8 cellular contexts compared by ENCODE assay signal in the genomic region with DNA sequence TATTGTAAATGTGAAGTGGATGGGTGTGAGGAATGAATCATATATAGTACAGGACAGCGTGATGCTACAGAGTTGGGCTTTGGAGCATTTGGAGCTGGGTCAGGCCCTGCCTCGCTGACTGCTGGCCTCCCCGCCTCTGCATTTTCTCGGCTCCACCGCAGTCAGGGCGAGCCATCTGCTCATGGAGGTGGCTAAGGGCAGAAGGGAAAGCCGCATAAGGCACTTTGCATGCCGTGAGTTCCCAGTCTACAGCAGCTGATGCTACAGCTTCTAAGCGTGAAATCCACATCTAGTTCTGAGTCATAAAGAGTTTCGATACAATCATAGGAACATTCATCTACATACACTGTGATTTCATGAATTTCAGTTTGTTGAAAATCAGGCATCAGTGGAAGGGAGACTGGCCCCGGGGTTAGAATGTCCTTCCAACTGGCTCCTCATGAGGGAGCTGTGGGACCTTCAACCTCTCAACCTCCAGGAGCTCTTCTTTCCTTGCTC.
DNase-seq lines count a peak whose midpoint lies in the region; ATAC-seq and TF ChIP-seq lines count a peak whose summit lies in the region.
"Not testable (repeated sequence)": the region's sequence is repeated elsewhere in the genome, so short reads cannot be mapped to it uniquely, and the experiment has no call there.

No MANE protein-coding gene starts in this region.

- not testable (repeated sequence) for H3K4me3 Mint-ChIP-seq in CD4-positive, alpha-beta T cell; activated naive CD8-positive, alpha-beta T cell treated with anti-CD3 and anti-CD28 coated beads, Interleukin-2, amount 10 ng/mL, durations not matched to agents 7 days and 5 days

- H3K4me1 Mint-ChIP-seq in CD4-positive, alpha-beta T cell (ENCODE audit: low read depth); activated naive CD8-positive, alpha-beta T cell treated with anti-CD3 and anti-CD28 coated beads, Interleukin-2, amount 10 ng/mL, durations not matched to agents 7 days and 5 days: not testable (repeated sequence)

- H3K9me3 ChIP-seq in CD4-positive, alpha-beta T cell (ENCODE audit: control insufficient read depth, low read length): not testable (repeated sequence)

- H3K36me3 Mint-ChIP-seq in CD4-positive, alpha-beta T cell (ENCODE audit: low read depth); activated naive CD8-positive, alpha-beta T cell treated with anti-CD3 and anti-CD28 coated beads, Interleukin-2, amount 10 ng/mL, durations not matched to agents 7 days and 5 days: not testable (repeated sequence)

- not testable (repeated sequence) for DNase-seq in CD4-positive, alpha-beta T cell
- peak; percentile 30 for DNase-seq in activated CD4-positive, CD25-positive, alpha-beta regulatory T cell treated with anti-CD3 and anti-CD28 coated beads, Interleukin-2, amount 50 U/mL, for 72 hours
- peak; percentile 0 for DNase-seq in activated naive CD8-positive, alpha-beta T cell treated with anti-CD3 and anti-CD28 coated beads, Interleukin-2, amount 10 ng/mL, durations not matched to agents 7 days and 5 days
- peak; percentile 1 to 4 for DNase-seq in stimulated activated CD4-positive, alpha-beta T cell treated with anti-CD3 and anti-CD28 coated beads, Interleukin-15, amount 100 ng/mL, for 48 hours (ENCODE audit: low read depth in 2 of 2)

- not testable (repeated sequence) for H3K27me3 Mint-ChIP-seq in CD4-positive, alpha-beta T cell; activated naive CD8-positive, alpha-beta T cell treated with anti-CD3 and anti-CD28 coated beads, Interleukin-2, amount 10 ng/mL, durations not matched to agents 7 days and 5 days

- CTCF ChIA-PET in CD4-positive, alpha-beta T cell (lab: Charles Lee): not testable (repeated sequence)

- TF ChIP-seq CTCF in CD4-positive, alpha-beta T cell (IDR thresholded peaks at IDR 0.05): not testable (repeated sequence)

- peak; percentile 55 for ATAC-seq in CD4-positive, alpha-beta T cell (ENCODE audit: poor library complexity)
- ATAC-seq in GM19043 (IDR thresholded peaks at IDR 0.05; ENCODE audit: low read depth, unreplicated experiment) (peak; percentile 74), GM21529 (IDR thresholded peaks at IDR 0.05; ENCODE audit: unreplicated experiment) (peak; percentile 91), HG02884 (IDR thresholded peaks at IDR 0.05; ENCODE audit: unreplicated experiment) (peak; percentile 94), HG03354 (IDR thresholded peaks at IDR 0.05; ENCODE audit: poor library complexity, severe bottlenecking, unreplicated experiment) (peak; percentile 90)
- ATAC-seq in activated naive CD8-positive, alpha-beta T cell treated with anti-CD3 and anti-CD28 coated beads, Interleukin-2, amount 10 ng/mL, durations not matched to agents 7 days and 5 days (ENCODE audit: low read depth): not testable (repeated sequence)

- not testable (repeated sequence) for H3K9me3 Mint-ChIP-seq in CD4-positive, alpha-beta T cell; activated naive CD8-positive, alpha-beta T cell treated with anti-CD3 and anti-CD28 coated beads, Interleukin-2, amount 10 ng/mL, durations not matched to agents 7 days and 5 days

- POLR2A ChIA-PET in CD4-positive, alpha-beta T cell (lab: Charles Lee); activated naive CD8-positive, alpha-beta T cell treated with anti-CD3 and anti-CD28 coated beads, Interleukin-2, amount 10 ng/mL, durations not matched to agents 7 days and 5 days (lab: Charles Lee): not testable (repeated sequence)

- not testable (repeated sequence) for H3K27ac Mint-ChIP-seq in CD4-positive, alpha-beta T cell; activated naive CD8-positive, alpha-beta T cell treated with anti-CD3 and anti-CD28 coated beads, Interleukin-2, amount 10 ng/mL, durations not matched to agents 7 days and 5 days

- not testable (repeated sequence) for H3K27me3 ChIP-seq in CD4-positive, alpha-beta T cell (ENCODE audit: control insufficient read depth, insufficient read depth, low read length)

- not testable (repeated sequence) for H3K27ac ChIP-seq in CD4-positive, alpha-beta T cell (ENCODE audit: low read depth, low read length)

- intact Hi-C loops in CD4-positive, alpha-beta T cell (cut with DNase I, micrococcal nuclease): not testable (repeated sequence)
